Comparison of ENCODE assay signal across 12 cellular contexts in the genomic region with DNA sequence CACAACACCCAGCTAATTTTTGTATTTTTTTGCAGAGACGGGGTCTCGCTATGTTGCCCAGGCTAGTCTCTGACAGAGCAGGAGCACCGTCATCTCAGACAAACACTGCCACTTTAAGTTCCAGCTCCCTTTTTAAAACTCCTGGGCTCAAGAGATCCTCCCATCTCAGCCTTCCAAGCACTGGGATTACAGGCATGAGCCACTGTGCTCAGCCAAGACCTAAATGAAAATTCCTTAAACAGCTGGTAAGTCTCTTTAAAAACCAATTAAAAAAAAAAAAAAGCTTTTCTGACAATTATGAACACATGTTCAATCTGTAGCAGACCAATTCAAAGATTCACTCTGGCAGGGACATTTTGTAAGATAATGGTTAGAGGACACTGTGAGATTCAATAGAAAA.
"Had no signal": no experiment of that assay in that cellular context is flagged by ENCODE, and none has a peak within 500 bp of the region (broad histone marks: within the 10 kb centered on the region; RNA-seq: fewer than 3 reads in every experiment).

No MANE protein-coding gene starts in this region.

- H3K27me3 Mint-ChIP-seq: activated T-helper 17 cell treated with anti-CD3 and anti-CD28 coated beads, Interleukin-2, amount 50 U/mL, for 72 hours; naive thymus-derived CD4-positive, alpha-beta T cell had no signal

- DNase-seq: activated CD4-positive, alpha-beta T cell treated with anti-CD3 and anti-CD28 coated beads, Interleukin-2, amount 50 U/mL, for 48 hours; activated naive CD4-positive, alpha-beta T cell treated with Interleukin-2 at 50 U/mL for 16 hours; endodermal cell; heart right ventricle; left colon; mammary epithelial cell; naive thymus-derived CD4-positive, alpha-beta T cell; retina; stimulated activated CD4-positive, alpha-beta T cell treated with anti-CD3 and anti-CD28 coated beads, Interleukin-4, amount 100 ng/mL, for 24 hours; stimulated activated naive CD4-positive, alpha-beta T cell treated with Interleukin-2 at 50 U/mL for 16 hours; trophoblast cell had no signal

- H3K9me3 Mint-ChIP-seq: activated T-helper 17 cell treated with anti-CD3 and anti-CD28 coated beads, Interleukin-2, amount 50 U/mL, for 72 hours; endodermal cell; naive thymus-derived CD4-positive, alpha-beta T cell had no signal

- H3K27ac Mint-ChIP-seq: naive thymus-derived CD4-positive, alpha-beta T cell had no signal

- H3K4me3 Mint-ChIP-seq: activated T-helper 17 cell treated with anti-CD3 and anti-CD28 coated beads, Interleukin-2, amount 50 U/mL, for 72 hours; endodermal cell; naive thymus-derived CD4-positive, alpha-beta T cell had no signal
